Comparison of ENCODE assay signal across 16 cellular contexts in genomic region chr7:128858380-128859231, GRCh38. TPM values are rescaled to one million over a fixed set of nuclear protein-coding genes. Genes with fewer than 3 reads are reported as not detected.
DNase-seq lines count a peak whose midpoint lies in the region; FAIRE-seq and TF ChIP-seq lines count a peak whose summit lies in the region.
"Had no signal": no experiment of that assay in that cellular context is flagged by ENCODE, and none has a peak within 500 bp of the region (broad histone marks: within the 10 kb centered on the region; RNA-seq: fewer than 3 reads in every experiment).

No MANE protein-coding gene starts in this region.

- no peak for FAIRE-seq in endothelial cell of umbilical vein (lab: Jason Lieb, UNC)
- FAIRE-seq: pancreas, TTC549 had no signal

- dilution Hi-C loops in endothelial cell of umbilical vein (cut with MboI; ENCODE audit: extremely low pct_ligation_motif_present, low sequenced_read_pairs) = no loop called here

- no peak overlapping the region for H4K8ac ChIP-seq in mesenchymal stem cell (ENCODE audit: low read length)

- intact Hi-C loops in endothelial cell of umbilical vein (cut with micrococcal nuclease) = no loop called here

- H3K18ac ChIP-seq in mesenchymal stem cell (ENCODE audit: low read depth in 1 of 2, low read length in 2 of 2) = no peak overlapping the region

- H3K23ac ChIP-seq in mesenchymal stem cell (ENCODE audit: low read length in 2 of 2) = no peak overlapping the region

- 90% methylated on average over 17 of the region's 18 CpGs for WGBS in mesenchymal stem cell

- no peak overlapping the region for H3K4me2 ChIP-seq in endothelial cell of umbilical vein (ENCODE audit: insufficient read depth, low read length)
- H3K4me2 ChIP-seq in mesenchymal stem cell (ENCODE audit: low read length, poor library complexity, severe bottlenecking) = no peak overlapping the region

- H2BK15ac ChIP-seq in mesenchymal stem cell (ENCODE audit: low read depth, poor library complexity, severe bottlenecking) = no peak overlapping the region

- CTCF ChIA-PET in HEK293 (lab: Yijun Ruan, JAX) (interaction anchor here (1.9 kb wide), 1 partner anchor 16 kb away, joined by 6 read pairs; no protein-coding TSS in a partner anchor), endothelial cell of umbilical vein (lab: Charles Lee) (no interaction called here)

- H2BK5ac ChIP-seq in mesenchymal stem cell (ENCODE audit: low read depth, low read length, poor library complexity, severe bottlenecking) = no peak overlapping the region

- H3K4me1 ChIP-seq in HEK293 (ENCODE audit: control insufficient read depth, insufficient read depth, low read length) (no peaks in the 10 kb centered on the region), endothelial cell of umbilical vein (ENCODE audit: control insufficient read depth, extremely low read depth, insufficient read depth, low read length) (peaks cover 5% of the 10 kb centered on the region), mesenchymal stem cell (ENCODE audit: control insufficient read depth, insufficient read depth, low read depth, low read length) (peaks cover 23% of the 10 kb centered on the region), subcutaneous abdominal adipose tissue (ENCODE audit: control insufficient read depth in 5 of 5, insufficient read depth in 5 of 5, low read length in 5 of 5) (peaks cover 13 to 44% (median 40%) of the 10 kb centered on the region in 5 donors)

- TF ChIP-seq POLR2A in endothelial cell of umbilical vein (IDR thresholded peaks at IDR 0.05; ENCODE audit: low read depth, low read length) = no peak

- no peak overlapping the region for H3K4ac ChIP-seq in mesenchymal stem cell (ENCODE audit: low read depth in 1 of 2, low read length in 2 of 2)

- H3K27ac ChIP-seq in HEK293 (ENCODE audit: extremely low read depth, low read depth, low read length) (no peak overlapping the region), endothelial cell of umbilical vein (ENCODE audit: insufficient read depth, low read depth, low read length) (no peak overlapping the region), mesenchymal stem cell (ENCODE audit: low read length, poor library complexity, severe bottlenecking) (no peak overlapping the region), subcutaneous abdominal adipose tissue (ENCODE audit: low read depth, low read length) (peak overlapping the region; percentile 67)
- H3K27ac ChIP-seq: pancreas had no signal

- H3K36me3 ChIP-seq in HEK293 (ENCODE audit: control insufficient read depth in 2 of 2, insufficient read depth in 1 of 2, low read length in 2 of 2) (peaks cover 0 to 41% of the 10 kb centered on the region in 2 experiments; a peak in 1 of 3 replicates), endothelial cell of umbilical vein (ENCODE audit: control insufficient read depth in 2 of 2, extremely low read depth in 1 of 2, insufficient read depth in 2 of 2, low read length in 2 of 2) (peaks cover 5 to 32% of the 10 kb centered on the region in 2 experiments), mesenchymal stem cell (ENCODE audit: control insufficient read depth in 1 of 2, insufficient read depth in 2 of 2, low read depth in 1 of 2, low read length in 2 of 2) (peaks cover 38 to 65% of the 10 kb centered on the region in 2 experiments), subcutaneous abdominal adipose tissue (ENCODE audit: control insufficient read depth in 5 of 5, insufficient read depth in 5 of 5, low read length in 5 of 5) (peaks cover 0 to 17% (median 9%) of the 10 kb centered on the region in 5 donors)
- H3K36me3 ChIP-seq: pancreas had no signal

- H3K9me3 ChIP-seq in HEK293 (ENCODE audit: control insufficient read depth, insufficient read depth, low read depth, low read length) (no peaks in the 10 kb centered on the region), endothelial cell of umbilical vein (replicated peaks; ENCODE audit: control insufficient read depth, insufficient read depth, low read length) (no peaks in the 10 kb centered on the region), mesenchymal stem cell (ENCODE audit: control insufficient read depth, low read length) (no peaks in the 10 kb centered on the region), subcutaneous abdominal adipose tissue (ENCODE audit: control insufficient read depth in 5 of 5, low read length in 5 of 5) (no peaks in the 10 kb centered on the region)
- H3K9me3 ChIP-seq: pancreas had no signal

- no peaks in the 10 kb centered on the region for H4K20me1 ChIP-seq in endothelial cell of umbilical vein (replicated peaks; ENCODE audit: control insufficient read depth, extremely low read depth, insufficient read depth, low read length)

- POLR2A ChIA-PET in HEK293 (lab: Yijun Ruan, JAX) (no interaction called here), endothelial cell of umbilical vein (lab: Charles Lee) (no interaction called here)

- no peak overlapping the region for H2BK12ac ChIP-seq in mesenchymal stem cell (ENCODE audit: low read length in 2 of 2)

- TF ChIP-seq CTCF in HEK293 (tag by site-specific recombination; IDR thresholded peaks at IDR 0.05) = no peak
- TF ChIP-seq CTCF in endothelial cell of umbilical vein (IDR thresholded peaks at IDR 0.05; ENCODE audit: extremely low read depth in 1 of 2, insufficient read depth in 1 of 2, low read depth in 1 of 2, low read length in 2 of 2) = no peak

- H3K79me1 ChIP-seq in mesenchymal stem cell (replicated peaks; ENCODE audit: low read length, poor library complexity, severe bottlenecking) = no peaks in the 10 kb centered on the region

- no peaks in the 10 kb centered on the region for H3K9me1 ChIP-seq in endothelial cell of umbilical vein (replicated peaks; ENCODE audit: control insufficient read depth, extremely low read depth, insufficient read depth, low read length)

- H3K27me3 ChIP-seq in endothelial cell of umbilical vein (ENCODE audit: control insufficient read depth in 2 of 2, insufficient read depth in 2 of 2, low read length in 2 of 2) = no peaks in the 10 kb centered on the region
- no peaks in the 10 kb centered on the region for H3K27me3 ChIP-seq in mesenchymal stem cell (ENCODE audit: control insufficient read depth in 1 of 2, insufficient read depth in 1 of 2, low read length in 2 of 2)
- H3K27me3 ChIP-seq in subcutaneous abdominal adipose tissue (ENCODE audit: control insufficient read depth in 5 of 5, insufficient read depth in 4 of 5, low read length in 5 of 5) = no peaks in the 10 kb centered on the region
- H3K27me3 ChIP-seq: pancreas had no signal

- H3K9ac ChIP-seq in endothelial cell of umbilical vein (replicated peaks; ENCODE audit: extremely low read depth, insufficient read depth, low read length) (no peak overlapping the region), mesenchymal stem cell (ENCODE audit: low read length) (peak overlapping the region; percentile 38), subcutaneous abdominal adipose tissue (ENCODE audit: low read length in 5 of 5) (peak overlapping the region in 4 of 5 donors; percentile 11 to 51 (median 33))

- no peak overlapping the region for H2AK5ac ChIP-seq in mesenchymal stem cell (ENCODE audit: low read length, severe bottlenecking)

- no peak overlapping the region for H2BK120ac ChIP-seq in mesenchymal stem cell (ENCODE audit: low read depth, low read length)

- H3K79me2 ChIP-seq in endothelial cell of umbilical vein (ENCODE audit: control insufficient read depth, insufficient read depth, low read length) = peaks cover 8% of the 10 kb centered on the region

- no peak overlapping the region for H4K91ac ChIP-seq in mesenchymal stem cell (ENCODE audit: low read length)

- H3K14ac ChIP-seq in mesenchymal stem cell (ENCODE audit: low read length in 2 of 2) = no peak overlapping the region

- DNase-seq in endothelial cell of umbilical vein (ENCODE audit: low read depth, low spot score) = no peak
- DNase-seq in mesenchymal stem cell = no peak
- DNase-seq in NCI-H82 (lab: John Stamatoyannopoulos, UW) = no peak
- no peak for DNase-seq in amniotic stem cell (lab: John Stamatoyannopoulos, UW)
- DNase-seq in NCI-H2107 (lab: John Stamatoyannopoulos, UW) = no peak
- no peak for DNase-seq in COR-L47 (lab: John Stamatoyannopoulos, UW)
- DNase-seq: activated CD4-positive, alpha-beta T cell treated with anti-CD3 and anti-CD28 coated beads, Interleukin-2, amount 50 U/mL, for 1 hour; activated naive CD4-positive, alpha-beta T cell treated with anti-CD3 and anti-CD28 coated beads, Interleukin-2, amount 50 U/mL, for 16 hours; CD8-positive, alpha-beta T cell; H7; Karpas-422; NCI-H774 had no signal

- BruUV-seq in endothelial cell of umbilical vein (replicated peaks; lab: Mats Ljungman, UMichigan) = TSS peak; percentile 43

- no peak overlapping the region for H3K4me3 ChIP-seq in HEK293 (ENCODE audit: low read depth, low read length)
- no peak overlapping the region for H3K4me3 ChIP-seq in endothelial cell of umbilical vein (replicated peaks in 1 of 3; ENCODE audit: insufficient read depth in 1 of 3, low read depth in 1 of 3, low read length in 3 of 3)
- H3K4me3 ChIP-seq in mesenchymal stem cell (ENCODE audit: insufficient read depth in 1 of 2, low read depth in 1 of 2, low read length in 2 of 2) = peak overlapping the region in 1 of 2 experiments; percentile 10
- H3K4me3 ChIP-seq in subcutaneous abdominal adipose tissue (ENCODE audit: low read depth in 1 of 5, low read length in 5 of 5) = no peak overlapping the region
- H3K4me3 ChIP-seq: pancreas had no signal

- no peak overlapping the region for H2AFZ ChIP-seq in endothelial cell of umbilical vein (ENCODE audit: low read depth, low read length)
- H2AFZ ChIP-seq in mesenchymal stem cell (ENCODE audit: low read depth, low read length) = no peak overlapping the region

RNA-seq across cellular contexts. Expression of gene ATP6V1F, which starts 4.0 kb away (rescaled TPM):
- 141 and 156 TPM in 2 replicates for total RNA-seq in endothelial cell of umbilical vein
- 360 and 501 TPM in 2 replicates for polyA plus RNA-seq in endothelial cell of umbilical vein
- 321 and 337 TPM in 2 replicates for polyA plus RNA-seq in endothelial cell of umbilical vein (2011; cell fraction: cytosol; rRNA removed)
- 73.5 and 88.9 TPM in 2 replicates for polyA plus RNA-seq in endothelial cell of umbilical vein (2011; cell fraction: nucleus; rRNA removed)
- 282 and 303 TPM in 2 replicates for polyA plus RNA-seq in endothelial cell of umbilical vein (2012)
- polyA minus RNA-seq in endothelial cell of umbilical vein = 61.5 and 62.5 TPM in 2 replicates
- polyA minus RNA-seq in endothelial cell of umbilical vein (2011; cell fraction: cytosol; rRNA and poly(A)+ RNA removed) = 34.7 TPM
- 9.6 and 17.0 TPM in 2 replicates for polyA minus RNA-seq in endothelial cell of umbilical vein (2011; cell fraction: nucleus; rRNA and poly(A)+ RNA removed)
- 413 TPM for polyA plus RNA-seq in mesenchymal stem cell (2013, experiment 1 of 2)
- polyA plus RNA-seq in mesenchymal stem cell (2013, experiment 2 of 2) = 407 TPM

RNA-seq across cellular contexts. Expression of gene FLNC, which starts 28.4 kb away (rescaled TPM):
- total RNA-seq in endothelial cell of umbilical vein = 81.8 and 81.9 TPM in 2 replicates
- 19.5 and 20.1 TPM in 2 replicates for polyA plus RNA-seq in endothelial cell of umbilical vein
- 19.9 and 23.3 TPM in 2 replicates for polyA plus RNA-seq in endothelial cell of umbilical vein (2011; cell fraction: cytosol; rRNA removed)
- 46.6 and 51.6 TPM in 2 replicates for polyA plus RNA-seq in endothelial cell of umbilical vein (2011; cell fraction: nucleus; rRNA removed)
- 66.9 and 79.9 TPM in 2 replicates for polyA plus RNA-seq in endothelial cell of umbilical vein (2012)
- polyA minus RNA-seq in endothelial cell of umbilical vein = 59.3 and 75.4 TPM in 2 replicates
- polyA minus RNA-seq in endothelial cell of umbilical vein (2011; cell fraction: cytosol; rRNA and poly(A)+ RNA removed) = not detected
- polyA minus RNA-seq in endothelial cell of umbilical vein (2011; cell fraction: nucleus; rRNA and poly(A)+ RNA removed) = 36.5 and 56.7 TPM in 2 replicates
- 25.9 TPM for polyA plus RNA-seq in mesenchymal stem cell (2013, experiment 1 of 2)
- 23.7 TPM for polyA plus RNA-seq in mesenchymal stem cell (2013, experiment 2 of 2)

RNA-seq across cellular contexts. Expression of gene KCP, which starts 51.9 kb away (rescaled TPM):
- not detected in 2 replicates for total RNA-seq in endothelial cell of umbilical vein
- polyA plus RNA-seq in endothelial cell of umbilical vein = 0.03 TPM in 1 of 2 replicates, not detected in the other
- not detected in 2 replicates for polyA plus RNA-seq in endothelial cell of umbilical vein (2011; cell fraction: cytosol; rRNA removed)
- 0.04 TPM in 1 of 2 replicates, not detected in the other for polyA plus RNA-seq in endothelial cell of umbilical vein (2011; cell fraction: nucleus; rRNA removed)
- not detected in 2 replicates for polyA plus RNA-seq in endothelial cell of umbilical vein (2012)
- not detected in 2 replicates for polyA minus RNA-seq in endothelial cell of umbilical vein
- polyA minus RNA-seq in endothelial cell of umbilical vein (2011; cell fraction: cytosol; rRNA and poly(A)+ RNA removed) = not detected
- polyA minus RNA-seq in endothelial cell of umbilical vein (2011; cell fraction: nucleus; rRNA and poly(A)+ RNA removed) = not detected in 2 replicates
- 3.4 TPM for polyA plus RNA-seq in mesenchymal stem cell (2013, experiment 1 of 2)
- polyA plus RNA-seq in mesenchymal stem cell (2013, experiment 2 of 2) = 3.1 TPM
